ENCODE assay signal across 8 cellular contexts in genomic region chr18:59885579-59886163, GRCh38.
A peak's percentile ranks its signal among the peaks of the same experiment; 100 is the strongest.
DNase-seq lines count a peak whose midpoint lies in the region; ATAC-seq and FAIRE-seq lines count a peak whose summit lies in the region.

No MANE protein-coding gene starts in this region.

- peak overlapping the region; percentile 48 to 81 (median 72); a peak in 21 of 22 replicates for H3K9ac ChIP-seq in BLaER1 treated with 17β-estradiol and CSF1 and Interleukin-3, amounts not matched to agents 10 nM and 100 nM

- peak overlapping the region in 8 of 10 experiments; percentile 11 to 50 (median 41); a peak in 12 of 20 replicates for H3K4me3 ChIP-seq in BLaER1 treated with 17β-estradiol and CSF1 and Interleukin-3, amounts not matched to agents 10 nM and 100 nM

- no peak for FAIRE-seq in HTR-8/SVneo (lab: Jason Lieb, UNC)

- H3K27ac ChIP-seq in BLaER1 treated with 17β-estradiol and CSF1 and Interleukin-3, amounts not matched to agents 10 nM and 100 nM: peak overlapping the region; percentile 63 to 99 (median 84); a peak in 21 of 22 replicates

- DNase-seq in SW480 (ENCODE audit: low spot score) (peak; percentile 39), germinal center (ENCODE audit: low spot score) (peak; percentile 52), NCI-H774 (lab: John Stamatoyannopoulos, UW) (no peak), HTR-8/SVneo (ENCODE audit: insufficient read length, low spot score) (no peak), NCI-H1105 (lab: John Stamatoyannopoulos, UW) (no peak)

- no peaks in the 10 kb centered on the region for H4K20me1 ChIP-seq in BLaER1 treated with 17β-estradiol and CSF1 and Interleukin-3, amounts not matched to agents 10 nM and 100 nM

- H3K36me3 ChIP-seq in BLaER1 treated with 17β-estradiol and CSF1 and Interleukin-3, amounts not matched to agents 10 nM and 100 nM: no peaks in the 10 kb centered on the region

- no peaks in the 10 kb centered on the region for H3K9me3 ChIP-seq in BLaER1 treated with 17β-estradiol and CSF1 and Interleukin-3, amounts not matched to agents 10 nM and 100 nM (replicated peaks in 1 of 11)

- peaks cover 50 to 67% (median 64%) of the 10 kb centered on the region in 10 experiments for H3K4me1 ChIP-seq in BLaER1 treated with 17β-estradiol and CSF1 and Interleukin-3, amounts not matched to agents 10 nM and 100 nM

- H3K4me2 ChIP-seq in BLaER1 treated with 17β-estradiol and CSF1 and Interleukin-3, amounts not matched to agents 10 nM and 100 nM: peak overlapping the region; percentile 76 to 97 (median 90)

- ATAC-seq in GM19324 (IDR thresholded peaks at IDR 0.05; ENCODE audit: low FRiP score, unreplicated experiment) (peak; percentile 77), HG03175 (IDR thresholded peaks at IDR 0.05; ENCODE audit: unreplicated experiment) (peak; percentile 91)

- no peaks in the 10 kb centered on the region for H3K27me3 ChIP-seq in BLaER1 treated with 17β-estradiol and CSF1 and Interleukin-3, amounts not matched to agents 10 nM and 100 nM

Comparison
In these comparisons a context has a peak if more than half of its experiments do, and no peak if none do; other contexts are left out.
1. DNase-seq: peak in SW480 (single experiment) and germinal center (single experiment); none in NCI-H774 (single experiment), HTR-8/SVneo (single experiment) and NCI-H1105 (single experiment).